In genomic region chr10:70479161-70479531, GRCh38 we compare ENCODE assay signal across 8 cellular contexts. TPM values are rescaled to one million over a fixed set of nuclear protein-coding genes. Genes with fewer than 3 reads are reported as not detected.
DNase-seq lines count a peak whose midpoint lies in the region; ATAC-seq, FAIRE-seq and TF ChIP-seq lines count a peak whose summit lies in the region.

No MANE protein-coding gene starts in this region.

- no peak for TF ChIP-seq POLR2A in endothelial cell of umbilical vein (IDR thresholded peaks at IDR 0.05; ENCODE audit: low read depth, low read length)

- intact Hi-C loops in CD4-positive, alpha-beta memory T cell (cut with micrococcal nuclease): loop anchor here (5.0 kb wide), 1 partner anchor 77 kb away; the partner anchor contains the start of gene EIF4EBP2
- intact Hi-C loops in endothelial cell of umbilical vein (cut with micrococcal nuclease): loop anchor here (2.0 kb wide), 1 partner anchor 74 kb away; the partner anchor contains the start of gene EIF4EBP2

- no peak for FAIRE-seq in endothelial cell of umbilical vein (lab: Jason Lieb, UNC)

- peak overlapping the region in 3 of 7 donors; percentile 35 to 82 (median 59) for H3K27ac Mint-ChIP-seq in CD4-positive, alpha-beta memory T cell

- H3K79me2 ChIP-seq in endothelial cell of umbilical vein (ENCODE audit: control insufficient read depth, insufficient read depth, low read length) (peaks cover 3% of the 10 kb centered on the region), osteoblast (ENCODE audit: insufficient read depth, low read length) (no peaks in the 10 kb centered on the region)

- ATAC-seq in GM18517 (IDR thresholded peaks at IDR 0.05; ENCODE audit: unreplicated experiment): no peak
- no peak for ATAC-seq in GM21381 (IDR thresholded peaks at IDR 0.05; ENCODE audit: unreplicated experiment)
- ATAC-seq in HG03439 (IDR thresholded peaks at IDR 0.05; ENCODE audit: unreplicated experiment): no peak
- ATAC-seq in GM21529 (IDR thresholded peaks at IDR 0.05; ENCODE audit: unreplicated experiment): no peak

- H3K9me1 ChIP-seq in endothelial cell of umbilical vein (replicated peaks; ENCODE audit: control insufficient read depth, extremely low read depth, insufficient read depth, low read length): no peaks in the 10 kb centered on the region

- H3K4me3 ChIP-seq in CD4-positive, alpha-beta memory T cell (ENCODE audit: low read length in 2 of 2): no peak overlapping the region
- H3K4me3 ChIP-seq in MG63: peak overlapping the region; percentile 67
- peak overlapping the region; percentile 35 to 71 (median 36) for H3K4me3 ChIP-seq in endothelial cell of umbilical vein (replicated peaks in 1 of 3; ENCODE audit: insufficient read depth in 1 of 3, low read depth in 1 of 3, low read length in 3 of 3)
- peak overlapping the region; percentile 60 for H3K4me3 ChIP-seq in osteoblast (ENCODE audit: insufficient read depth, low read length)

- H3K36me3 Mint-ChIP-seq in CD4-positive, alpha-beta memory T cell: no peaks in the 10 kb centered on the region

- peaks cover 0 to 1% of the 10 kb centered on the region in 2 donors for H3K27me3 Mint-ChIP-seq in CD4-positive, alpha-beta memory T cell

- no peak overlapping the region for H3K27ac ChIP-seq in CD4-positive, alpha-beta memory T cell (ENCODE audit: low read depth, low read length)
- H3K27ac ChIP-seq in endothelial cell of umbilical vein (ENCODE audit: insufficient read depth, low read depth, low read length) (no peak overlapping the region), osteoblast (ENCODE audit: low read depth, low read length) (no peak overlapping the region)

- dilution Hi-C loops in endothelial cell of umbilical vein (cut with MboI; ENCODE audit: extremely low pct_ligation_motif_present, low sequenced_read_pairs): no loop called here

- TF ChIP-seq CTCF in endothelial cell of umbilical vein (IDR thresholded peaks at IDR 0.05; ENCODE audit: extremely low read depth in 1 of 2, insufficient read depth in 1 of 2, low read depth in 1 of 2, low read length in 2 of 2) (no peak), osteoblast (IDR thresholded peaks at IDR 0.05; ENCODE audit: extremely low read depth, low read depth, low read length) (no peak)

- H3K4me2 ChIP-seq in endothelial cell of umbilical vein (ENCODE audit: insufficient read depth, low read length) (peak overlapping the region; percentile 74), osteoblast (ENCODE audit: insufficient read depth, low read length) (peak overlapping the region; percentile 58)

- CTCF ChIA-PET in CD4-positive, alpha-beta memory T cell (lab: Charles Lee; ENCODE audit: partially characterized antibody): no interaction called here
- CTCF ChIA-PET in endothelial cell of umbilical vein (lab: Charles Lee): interaction anchor here (1.0 to 2.0 kb wide), 2 partner anchors 18 to 258 kb away, joined by 6 to 7 read pairs; no protein-coding TSS in a partner anchor

- no peaks in the 10 kb centered on the region for H3K9me3 ChIP-seq in CD4-positive, alpha-beta memory T cell (ENCODE audit: control insufficient read depth in 1 of 2, low read length in 2 of 2)
- no peaks in the 10 kb centered on the region for H3K9me3 ChIP-seq in MG63
- no peaks in the 10 kb centered on the region for H3K9me3 ChIP-seq in endothelial cell of umbilical vein (replicated peaks; ENCODE audit: control insufficient read depth, insufficient read depth, low read length)
- H3K9me3 ChIP-seq in osteoblast (ENCODE audit: low read depth, low read length): no peaks in the 10 kb centered on the region

- peak overlapping the region; percentile 35 to 86 (median 70) for H3K4me3 Mint-ChIP-seq in CD4-positive, alpha-beta memory T cell

- peak overlapping the region; percentile 82 for H2AFZ ChIP-seq in endothelial cell of umbilical vein (ENCODE audit: low read depth, low read length)
- H2AFZ ChIP-seq in osteoblast (ENCODE audit: low read length): no peak overlapping the region

- H3K4me1 ChIP-seq in CD4-positive, alpha-beta memory T cell (ENCODE audit: insufficient read depth, low read length): peaks cover 50% of the 10 kb centered on the region
- H3K4me1 ChIP-seq in endothelial cell of umbilical vein (ENCODE audit: control insufficient read depth, extremely low read depth, insufficient read depth, low read length) (peaks cover 44% of the 10 kb centered on the region), osteoblast (ENCODE audit: insufficient read depth, low read length) (no peaks in the 10 kb centered on the region)

- no peaks in the 10 kb centered on the region for H3K27me3 ChIP-seq in CD4-positive, alpha-beta memory T cell (ENCODE audit: insufficient read depth, low read length)
- no peaks in the 10 kb centered on the region for H3K27me3 ChIP-seq in MG63
- peaks cover 0 to 2% of the 10 kb centered on the region in 2 experiments for H3K27me3 ChIP-seq in endothelial cell of umbilical vein (ENCODE audit: control insufficient read depth in 2 of 2, insufficient read depth in 2 of 2, low read length in 2 of 2)
- peaks cover 36% of the 10 kb centered on the region for H3K27me3 ChIP-seq in osteoblast (ENCODE audit: insufficient read depth, low read length)

- peak overlapping the region; percentile 58 for H3K9ac ChIP-seq in endothelial cell of umbilical vein (replicated peaks; ENCODE audit: extremely low read depth, insufficient read depth, low read length)

- H4K20me1 ChIP-seq in endothelial cell of umbilical vein (replicated peaks; ENCODE audit: control insufficient read depth, extremely low read depth, insufficient read depth, low read length) (no peaks in the 10 kb centered on the region), osteoblast (ENCODE audit: insufficient read depth, low read length) (no peaks in the 10 kb centered on the region)

- BruUV-seq in endothelial cell of umbilical vein (replicated peaks; lab: Mats Ljungman, UMichigan): TSS peak; percentile 43

- H3K4me1 Mint-ChIP-seq in CD4-positive, alpha-beta memory T cell: peaks cover 27 to 58% (median 45%) of the 10 kb centered on the region in 4 donors

- H3K36me3 ChIP-seq in CD4-positive, alpha-beta memory T cell (ENCODE audit: insufficient read depth, low read length): no peaks in the 10 kb centered on the region
- H3K36me3 ChIP-seq in MG63 (no peaks in the 10 kb centered on the region), endothelial cell of umbilical vein (ENCODE audit: control insufficient read depth in 2 of 2, extremely low read depth in 1 of 2, insufficient read depth in 2 of 2, low read length in 2 of 2) (no peaks in the 10 kb centered on the region), osteoblast (ENCODE audit: insufficient read depth, low read length) (no peaks in the 10 kb centered on the region)

- H3K9me3 Mint-ChIP-seq in CD4-positive, alpha-beta memory T cell: no peaks in the 10 kb centered on the region

- DNase-seq in CD4-positive, alpha-beta memory T cell: no peak
- DNase-seq in MG63 (peak; percentile 19), endothelial cell of umbilical vein (ENCODE audit: low read depth, low spot score) (no peak), osteoblast (ENCODE audit: insufficient read length, low spot score, missing footprints) (peak; percentile 80)

- POLR2A ChIA-PET in CD4-positive, alpha-beta memory T cell (lab: Charles Lee; ENCODE audit: partially characterized antibody): no interaction called here
- POLR2A ChIA-PET in endothelial cell of umbilical vein (lab: Charles Lee): no interaction called here

TF ChIP-seq in endothelial cell of umbilical vein, 7 proteins besides CTCF, POLR2A, EP300 and RAD21:
- TF ChIP-seq MYC (IDR thresholded peaks at IDR 0.05; ENCODE audit: low read depth, low read length) (no peak), JUN (IDR thresholded peaks at IDR 0.05; ENCODE audit: borderline replicate concordance, insufficient read depth, insufficient read length, low read depth) (no peak), MAX (IDR thresholded peaks at IDR 0.05; ENCODE audit: insufficient read depth, insufficient read length) (no peak), GATA2 (IDR thresholded peaks at IDR 0.05; ENCODE audit: insufficient read depth, insufficient read length, low read depth, low read length) (no peak), FOS (IDR thresholded peaks at IDR 0.05; ENCODE audit: borderline replicate concordance, insufficient read depth, low read length) (no peak), POLR2AphosphoS5 (IDR thresholded peaks at IDR 0.05; ENCODE audit: insufficient read depth, low read depth, low read length) (no peak), EZH2 (IDR thresholded peaks at IDR 0.05; ENCODE audit: borderline replicate concordance, low read depth, low read length, severe bottlenecking) (no peak)

RNA-seq across cellular contexts. Expression of gene PALD1, which starts 0.6 kb away (rescaled TPM):
- total RNA-seq in CD4-positive, alpha-beta memory T cell: not detected
- polyA plus RNA-seq in CD4-positive, alpha-beta memory T cell: not detected
- total RNA-seq in MG63 (2014; rRNA removed; shearing (Covaris generic); ENCODE audit: low replicate concordance): 5.3 and 7.8 TPM in 2 replicates
- total RNA-seq in endothelial cell of umbilical vein (62.1 and 73.3 TPM in 2 replicates), osteoblast (under 0.01 and 0.29 TPM in 2 replicates)
- 16.6 and 20.7 TPM in 2 replicates for polyA plus RNA-seq in endothelial cell of umbilical vein
- 11.0 and 14.2 TPM in 2 replicates for polyA plus RNA-seq in endothelial cell of umbilical vein (2011; cell fraction: cytosol; rRNA removed)
- polyA plus RNA-seq in endothelial cell of umbilical vein (2011; cell fraction: nucleus; rRNA removed): 36.2 and 39.1 TPM in 2 replicates
- 8.0 and 14.0 TPM in 2 replicates for polyA plus RNA-seq in endothelial cell of umbilical vein (2012)
- 22.8 and 25.4 TPM in 2 replicates for polyA minus RNA-seq in endothelial cell of umbilical vein
- not detected for polyA minus RNA-seq in endothelial cell of umbilical vein (2011; cell fraction: cytosol; rRNA and poly(A)+ RNA removed)
- 10.0 and 13.9 TPM in 2 replicates for polyA minus RNA-seq in endothelial cell of umbilical vein (2011; cell fraction: nucleus; rRNA and poly(A)+ RNA removed)

RNA-seq across cellular contexts. Expression of gene NODAL, which starts 37.7 kb away (rescaled TPM):
- total RNA-seq in CD4-positive, alpha-beta memory T cell: not detected
- polyA plus RNA-seq in CD4-positive, alpha-beta memory T cell: under 1 TPM in 1 of 2 donors, not detected in 1; 0.19 TPM
- not detected in 2 replicates for total RNA-seq in MG63 (2014; rRNA removed; shearing (Covaris generic); ENCODE audit: low replicate concordance)
- not detected in 2 replicates for total RNA-seq in endothelial cell of umbilical vein
- not detected in 2 replicates for polyA plus RNA-seq in endothelial cell of umbilical vein
- polyA plus RNA-seq in endothelial cell of umbilical vein (2011; cell fraction: cytosol; rRNA removed): not detected in 2 replicates
- not detected in 2 replicates for polyA plus RNA-seq in endothelial cell of umbilical vein (2011; cell fraction: nucleus; rRNA removed)
- not detected in 2 replicates for polyA plus RNA-seq in endothelial cell of umbilical vein (2012)
- polyA minus RNA-seq in endothelial cell of umbilical vein: not detected in 2 replicates
- polyA minus RNA-seq in endothelial cell of umbilical vein (2011; cell fraction: cytosol; rRNA and poly(A)+ RNA removed): not detected
- polyA minus RNA-seq in endothelial cell of umbilical vein (2011; cell fraction: nucleus; rRNA and poly(A)+ RNA removed): not detected in 2 replicates
- not detected in 2 replicates for total RNA-seq in osteoblast

Comparison
In these comparisons a context has a peak if more than half of its experiments do, and no peak if none do; other contexts are left out.
1. DNase-seq: peak in MG63 (single experiment) and osteoblast (single experiment); none in CD4-positive, alpha-beta memory T cell (0 of 5) and endothelial cell of umbilical vein (single experiment).
2. H3K4me3 ChIP-seq: peak in MG63 (single experiment), endothelial cell of umbilical vein (3 of 3) and osteoblast (single experiment); none in CD4-positive, alpha-beta memory T cell (0 of 2).